15 cellular contexts compared by ENCODE assay signal in the genomic region with DNA sequence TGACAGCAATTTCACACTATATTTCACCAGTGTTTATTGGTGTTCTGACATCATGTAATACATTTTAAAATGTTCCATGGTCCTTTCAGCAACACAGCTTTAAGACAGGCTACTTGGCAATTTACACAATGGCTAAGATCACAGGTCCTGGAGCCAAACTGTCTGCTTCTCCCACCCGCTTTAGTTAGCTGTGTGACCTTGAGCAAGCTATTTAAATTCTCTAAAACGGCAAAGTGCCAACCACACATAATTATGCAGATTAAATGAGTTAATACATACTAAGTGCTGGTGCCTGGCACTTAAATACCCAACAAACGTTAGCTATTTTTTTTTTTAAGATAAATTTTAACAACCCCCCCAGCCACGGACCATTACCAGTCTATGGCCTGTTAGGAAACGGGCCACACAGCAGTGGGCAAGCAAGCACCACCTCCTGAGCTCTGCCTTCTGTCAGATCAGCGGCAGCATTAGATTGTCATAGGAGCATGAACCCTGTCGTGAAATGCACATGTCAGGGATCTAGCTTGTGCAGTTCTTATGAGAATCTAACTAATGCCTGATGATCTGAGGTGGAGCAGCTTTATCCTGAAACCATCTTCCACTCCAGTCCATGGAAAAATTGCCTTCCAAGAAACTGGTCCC. TPM values are rescaled to one million over a fixed set of nuclear protein-coding genes. Genes with fewer than 3 reads are reported as not detected.
DNase-seq lines count a peak whose midpoint lies in the region; ATAC-seq and TF ChIP-seq lines count a peak whose summit lies in the region.
"Had no signal": no experiment of that assay in that cellular context is flagged by ENCODE, and none has a peak within 500 bp of the region (broad histone marks: within the 10 kb centered on the region; RNA-seq: fewer than 3 reads in every experiment).

No MANE protein-coding gene starts in this region.

- H3K27ac Mint-ChIP-seq in activated T-helper 17 cell treated with anti-CD3 and anti-CD28 coated beads, Interleukin-2, amount 50 U/mL, for 72 hours: peak overlapping the region; percentile 41
- H3K27ac Mint-ChIP-seq: CD8-positive, alpha-beta T cell had no signal

- intact Hi-C loops in left cardiac atrium (cut with DNase I): no loop called here

- H3K4me3 ChIP-seq in retinal pigment epithelial cell (ENCODE audit: low read length): no peak overlapping the region
- H3K4me3 ChIP-seq: BLaER1 treated with 17β-estradiol and CSF1 and Interleukin-3, amounts not matched to agents 10 nM and 100 nM had no signal

- H3K4me1 Mint-ChIP-seq in activated T-helper 17 cell treated with anti-CD3 and anti-CD28 coated beads, Interleukin-2, amount 50 U/mL, for 72 hours: no peaks in the 10 kb centered on the region

- in situ Hi-C loops in G401 (cut with HindIII; ENCODE audit: low sequenced_read_pairs): no loop called here

- no peak overlapping the region for H3K4me3 Mint-ChIP-seq in activated T-helper 17 cell treated with anti-CD3 and anti-CD28 coated beads, Interleukin-2, amount 50 U/mL, for 72 hours
- H3K4me3 Mint-ChIP-seq: CD8-positive, alpha-beta T cell had no signal

- ATAC-seq in activated T-helper 17 cell treated with anti-CD3 and anti-CD28 coated beads, Interleukin-2, amount 50 U/mL, for 72 hours (replicated peaks): no peak
- ATAC-seq in left cardiac atrium (peak; percentile 41 to 47), HG02759 (IDR thresholded peaks at IDR 0.05; ENCODE audit: unreplicated experiment) (no peak)
- ATAC-seq: CD8-positive, alpha-beta T cell had no signal

- no peaks in the 10 kb centered on the region for H3K27me3 Mint-ChIP-seq in activated T-helper 17 cell treated with anti-CD3 and anti-CD28 coated beads, Interleukin-2, amount 50 U/mL, for 72 hours

- DNase-seq in G401 (ENCODE audit: low spot score): peak; percentile 82
- no peak for DNase-seq in left cardiac atrium
- DNase-seq in retinal pigment epithelial cell (ENCODE audit: low read depth): peak; percentile 96
- no peak for DNase-seq in activated CD4-positive, alpha-beta T cell treated with anti-CD3 and anti-CD28 coated beads, Interleukin-2, amount 50 U/mL, for 48 hours
- DNase-seq in SIG-M5 (lab: John Stamatoyannopoulos, UW): no peak
- DNase-seq: Calu3; CD8-positive, alpha-beta T cell; KG1; NCI-H1694 treated with DMSO at 0.1 percent for 48 hours; NCI-H748 treated with DMSO at 0.1 percent for 48 hours; NK-92 treated with Interleukin-12 subunit alpha and Interleukin-12 subunit beta, amount 100 ng/mL, for 24 hours; SHP77 had no signal

- no peak for TF ChIP-seq CTCF in retinal pigment epithelial cell (conservative IDR thresholded peaks at IDR 0.05; ENCODE audit: low read depth, low read length)

- H3K36me3 Mint-ChIP-seq in activated T-helper 17 cell treated with anti-CD3 and anti-CD28 coated beads, Interleukin-2, amount 50 U/mL, for 72 hours (ENCODE audit: low read depth): peaks cover 100% of the 10 kb centered on the region

- no peaks in the 10 kb centered on the region for H3K9me3 Mint-ChIP-seq in activated T-helper 17 cell treated with anti-CD3 and anti-CD28 coated beads, Interleukin-2, amount 50 U/mL, for 72 hours
- H3K9me3 Mint-ChIP-seq: CD8-positive, alpha-beta T cell had no signal

RNA-seq across cellular contexts. Expression of a gene that starts 26.9 kb away (rescaled TPM):
- 305 and 352 TPM in 2 replicates for total RNA-seq in G401 (2014; rRNA removed; shearing (Covaris generic))
- 100 to 1,000 TPM; 148 to 244 TPM for total RNA-seq in activated T-helper 17 cell treated with anti-CD3 and anti-CD28 coated beads, Interleukin-2, amount 50 U/mL, for 72 hours
- 100 to 1,000 TPM; 305 TPM for total RNA-seq in left cardiac atrium

RNA-seq across cellular contexts. Expression of a gene that starts 45.5 kb away (rescaled TPM):
- 2.1 and 4.1 TPM in 2 replicates for total RNA-seq in G401 (2014; rRNA removed; shearing (Covaris generic))
- 10 to 100 TPM; 33.0 to 46.7 TPM for total RNA-seq in activated T-helper 17 cell treated with anti-CD3 and anti-CD28 coated beads, Interleukin-2, amount 50 U/mL, for 72 hours
- 10 to 100 TPM; 16.5 to 23.6 TPM for total RNA-seq in left cardiac atrium

Comparison
In these comparisons a context has a peak if more than half of its experiments do, and no peak if none do; other contexts are left out.
1. DNase-seq: peak in G401 (single experiment) and retinal pigment epithelial cell (single experiment); none in left cardiac atrium (single experiment), activated CD4-positive, alpha-beta T cell treated with anti-CD3 and anti-CD28 coated beads, Interleukin-2, amount 50 U/mL, for 48 hours (0 of 2) and SIG-M5 (single experiment).
2. ATAC-seq: peak in left cardiac atrium (2 of 2); none in activated T-helper 17 cell treated with anti-CD3 and anti-CD28 coated beads, Interleukin-2, amount 50 U/mL, for 72 hours (single experiment) and HG02759 (single experiment).